In the genomic region with DNA sequence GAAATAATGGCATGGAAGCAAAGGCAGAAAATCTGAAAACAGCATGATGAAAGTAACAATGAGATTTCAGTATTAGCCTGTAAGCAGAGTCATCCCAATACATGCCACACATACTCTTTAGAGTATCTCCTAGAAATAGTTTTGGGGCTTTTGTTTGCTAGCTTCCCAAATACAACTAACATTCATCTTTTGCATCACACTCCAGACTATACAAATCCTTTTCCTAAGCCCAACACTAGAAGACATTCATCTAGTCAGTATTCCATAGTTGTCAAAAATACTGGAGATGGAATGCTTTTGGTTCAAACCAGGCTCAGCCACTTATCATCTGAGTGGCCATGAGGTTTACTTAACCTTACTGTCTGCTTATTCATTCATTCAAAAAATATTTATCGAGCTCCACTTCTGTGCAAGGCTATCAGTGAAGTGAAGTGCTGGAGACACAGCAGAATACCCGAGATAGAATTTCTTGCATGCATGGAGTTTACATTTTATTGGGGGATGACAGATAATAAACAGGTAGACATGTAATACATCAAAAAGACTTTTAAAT, we compare ENCODE assay signal across 26 cellular contexts.
"Had no signal": no experiment of that assay in that cellular context is flagged by ENCODE, and none has a peak within 500 bp of the region (broad histone marks: within the 10 kb centered on the region; RNA-seq: fewer than 3 reads in every experiment).

No MANE protein-coding gene starts in this region.

- ATAC-seq: activated CD4-positive, alpha-beta T cell treated with anti-CD3 and anti-CD28 coated beads for 36 hours; heart left ventricle; left cardiac atrium; right lobe of liver; stimulated activated memory B cell treated with anti-CD40 and anti-IgM and Interleukin-4, amounts not matched to agents 10 μg/mL and 1 μg/mL and 100 μg/mL, for 72 hours had no signal

- DNase-seq: activated B cell treated with CpG ODN at 0.5 μM for 24 hours; activated CD4-positive, alpha-beta T cell treated with anti-CD3 and anti-CD28 coated beads for 36 hours; activated CD4-positive, alpha-beta T cell treated with anti-CD3 and anti-CD28 coated beads, Interleukin-2, amount 50 U/mL, for 4 hours; activated CD8-positive, alpha-beta memory T cell treated with anti-CD3 and anti-CD28 coated beads for 24 hours; activated CD8-positive, alpha-beta memory T cell treated with anti-CD3 and anti-CD28 coated beads, Interleukin-2, amount 50 U/mL, for 4 hours; activated naive CD4-positive, alpha-beta T cell treated with Interleukin-2 at 50 U/mL for 16 hours; activated naive CD8-positive, alpha-beta T cell treated with anti-CD3 and anti-CD28 coated beads for 36 hours; activated T-cell treated with anti-CD3 and anti-CD28 coated beads, Interleukin-2, amount 50 U/mL, for 24 hours; endodermal cell; esophagus squamous epithelium; heart left ventricle; left cardiac atrium; nephron progenitor cell; nucleus accumbens; posterior cingulate gyrus; right lobe of liver; small intestine; stimulated activated CD4-positive, alpha-beta T cell treated with anti-CD3 and anti-CD28 coated beads, Interleukin-15, amount 100 ng/mL, for 24 hours; stomach had no signal

- H3K27ac ChIP-seq: coronary artery, esophagus squamous epithelium, heart left ventricle, right lobe of liver, stomach, suprapubic skin, tibial nerve had no signal

- H3K36me3 ChIP-seq: esophagus squamous epithelium, heart left ventricle, right lobe of liver, stomach, suprapubic skin, tibial nerve had no signal

- H3K4me3 ChIP-seq: coronary artery, esophagus squamous epithelium, heart left ventricle, right lobe of liver, stomach, suprapubic skin, tibial nerve had no signal

- H3K4me1 ChIP-seq: esophagus squamous epithelium, right lobe of liver, stomach, suprapubic skin had no signal

- FAIRE-seq: bronchial epithelial cell, islet of Langerhans, small intestine, urothelium cell line had no signal

- H3K27me3 ChIP-seq: esophagus squamous epithelium, heart left ventricle, right lobe of liver, stomach, suprapubic skin, tibial nerve had no signal

- H3K9me3 ChIP-seq: esophagus squamous epithelium, heart left ventricle, right lobe of liver, stomach, suprapubic skin, tibial nerve had no signal
